Comparison of ENCODE assay signal across 8 cellular contexts in genomic region chr7:22725585-22725984, GRCh38. TPM values are rescaled to one million over a fixed set of nuclear protein-coding genes. Genes with fewer than 3 reads are reported as not detected.
A peak's percentile ranks its signal among the peaks of the same experiment; 100 is the strongest.
DNase-seq lines count a peak whose midpoint lies in the region; ATAC-seq and TF ChIP-seq lines count a peak whose summit lies in the region.

No MANE protein-coding gene starts in this region.

- peaks cover 38% of the 10 kb centered on the region for H3K4me1 ChIP-seq in HUES6 (ENCODE audit: control insufficient read depth, insufficient read depth, low read length)
- H3K4me1 ChIP-seq in lower lobe of right lung, result peaks cover 58% of the 10 kb centered on the region
- peaks cover 3% of the 10 kb centered on the region for H3K4me1 ChIP-seq in mucosa of descending colon (ENCODE audit: low read depth)

- H3K27me3 ChIP-seq in HUES6 (ENCODE audit: control insufficient read depth, insufficient read depth, low read length) (no peaks in the 10 kb centered on the region), lower lobe of right lung (ENCODE audit: low read depth) (peaks cover 4% of the 10 kb centered on the region)

- no peak for ATAC-seq in T-helper 17 cell
- ATAC-seq in lower lobe of right lung, result no peak
- no peak for ATAC-seq in mucosa of descending colon

- peak overlapping the region; percentile 5 for H3K4me3 Mint-ChIP-seq in T-helper 17 cell

- no peak for TF ChIP-seq CTCF in lower lobe of right lung (IDR thresholded peaks at IDR 0.05)
- TF ChIP-seq CTCF in mucosa of descending colon (IDR thresholded peaks at IDR 0.05), result no peak

- H3K36me3 Mint-ChIP-seq in T-helper 17 cell (ENCODE audit: low read depth), result no peaks in the 10 kb centered on the region

- peak overlapping the region; percentile 6; the same call in 1 of the 2 replicates for H3K4me3 ChIP-seq in HUES6 (ENCODE audit: low read depth, low read length)
- H3K4me3 ChIP-seq in lower lobe of right lung, result no peak overlapping the region
- no peak overlapping the region for H3K4me3 ChIP-seq in mucosa of descending colon

- peaks cover 12% of the 10 kb centered on the region; the same call in 1 of the 2 replicates for H3K36me3 ChIP-seq in HUES6 (ENCODE audit: control insufficient read depth, insufficient read depth, low read length)
- H3K36me3 ChIP-seq in lower lobe of right lung, result peaks cover 4% of the 10 kb centered on the region
- H3K36me3 ChIP-seq in mucosa of descending colon (ENCODE audit: low read depth), result no peaks in the 10 kb centered on the region

- no peak overlapping the region for H3K27ac Mint-ChIP-seq in T-helper 17 cell

- peak; percentile 53 for DNase-seq in EH (ENCODE audit: low read depth)
- no peak for DNase-seq in T-helper 17 cell
- no peak for DNase-seq in lower lobe of right lung
- no peak for DNase-seq in mucosa of descending colon
- no peak for DNase-seq in NCI-H1930 (lab: John Stamatoyannopoulos, UW)
- DNase-seq in stimulated activated CD4-positive, alpha-beta T cell treated with anti-CD3 and anti-CD28 coated beads, Interleukin-4, amount 100 ng/mL, for 1 hour, result no peak
- no peak for DNase-seq in caudate nucleus (lab: John Stamatoyannopoulos, UW)

- H3K27me3 Mint-ChIP-seq in T-helper 17 cell, result peaks cover 29% of the 10 kb centered on the region

- peaks cover 12% of the 10 kb centered on the region for H3K4me1 Mint-ChIP-seq in T-helper 17 cell

- intact Hi-C loops in lower lobe of right lung (cut with DNase I) (loop anchor here (10.0 kb wide), 1 partner anchor 161 kb away; no protein-coding TSS in a partner anchor), mucosa of descending colon (cut with DNase I, micrococcal nuclease) (loop anchor here in 1 of 2 donors (5.0 kb wide), 1 partner anchor 163 kb away; no protein-coding TSS in a partner anchor)

- H3K27ac ChIP-seq in HUES6 (ENCODE audit: low read depth, low read length), result peak overlapping the region; percentile 39; the same call in 1 of the 2 replicates
- H3K27ac ChIP-seq in lower lobe of right lung, result peak overlapping the region; percentile 84
- H3K27ac ChIP-seq in caudate nucleus (ENCODE audit: low read depth, low read length), result no peak overlapping the region

- peak overlapping the region; percentile 82 for H3K9ac ChIP-seq in HUES6 (ENCODE audit: low read length)

- H3K9me3 ChIP-seq in HUES6 (ENCODE audit: control insufficient read depth, insufficient read depth, low read depth, low read length) (no peaks in the 10 kb centered on the region), T-helper 17 cell (ENCODE audit: control insufficient read depth, low read length, poor library complexity, severe bottlenecking) (no peaks in the 10 kb centered on the region), lower lobe of right lung (no peaks in the 10 kb centered on the region), mucosa of descending colon (no peaks in the 10 kb centered on the region)

RNA-seq across cellular contexts. Expression of gene IL6, which starts 1.4 kb away (rescaled TPM):
- total RNA-seq in T-helper 17 cell (1 to 10 TPM in 1 of 2 donors, under 1 TPM in 1; 0.57 to 1.5 TPM), lower lobe of right lung (8.2 TPM), mucosa of descending colon (1 to 10 TPM in 1 of 3 donors, under 1 TPM in 1, not detected in 1; 0.53 to 2.2 TPM)
